ENCODE assay signal across 8 cellular contexts in the genomic region with DNA sequence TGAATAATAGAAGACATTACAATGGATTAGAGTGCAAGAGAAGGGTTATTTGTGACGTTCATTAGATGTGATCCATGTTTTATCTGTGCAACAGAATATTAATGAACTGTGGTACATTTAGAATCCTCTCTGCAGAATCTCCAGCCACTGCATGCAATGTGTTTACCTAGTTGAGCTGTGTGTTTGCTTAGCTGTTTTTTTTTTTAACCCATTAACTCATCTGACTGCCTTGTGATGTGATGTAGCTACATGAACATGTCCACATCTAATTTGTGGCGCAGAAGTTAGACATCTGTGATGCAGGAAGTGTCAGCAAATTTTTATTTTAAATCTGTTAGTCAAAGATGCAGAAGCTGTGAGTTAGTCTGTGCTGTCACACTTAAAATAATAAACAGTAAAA.
DNase-seq lines count a peak whose midpoint lies in the region; ATAC-seq and TF ChIP-seq lines count a peak whose summit lies in the region.

No MANE protein-coding gene starts in this region.

- no peaks in the 10 kb centered on the region for H3K36me3 Mint-ChIP-seq in activated CD4-positive, alpha-beta memory T cell treated with anti-CD3 and anti-CD28 coated beads, Interleukin-2, amount 10 ng/mL, durations not matched to agents 7 days and 5 days (ENCODE audit: low read depth)

- peaks cover 42% of the 10 kb centered on the region for H3K4me1 ChIP-seq in HUES6 (ENCODE audit: control insufficient read depth, insufficient read depth, low read length)

- no peaks in the 10 kb centered on the region for H3K9me3 Mint-ChIP-seq in activated CD4-positive, alpha-beta memory T cell treated with anti-CD3 and anti-CD28 coated beads, Interleukin-2, amount 10 ng/mL, durations not matched to agents 7 days and 5 days

- ATAC-seq in GM18505 (IDR thresholded peaks at IDR 0.05; ENCODE audit: unreplicated experiment) = no peak
- ATAC-seq in GM21529 (IDR thresholded peaks at IDR 0.05; ENCODE audit: unreplicated experiment) = no peak

- no peaks in the 10 kb centered on the region for H3K36me3 ChIP-seq in HUES6 (ENCODE audit: control insufficient read depth, insufficient read depth, low read length)

- POLR2A ChIA-PET in activated CD4-positive, alpha-beta memory T cell treated with anti-CD3 and anti-CD28 coated beads, Interleukin-2, amount 10 ng/mL, durations not matched to agents 7 days and 5 days (lab: Charles Lee) = no interaction called here

- H3K4me3 Mint-ChIP-seq in activated CD4-positive, alpha-beta memory T cell treated with anti-CD3 and anti-CD28 coated beads, Interleukin-2, amount 10 ng/mL, durations not matched to agents 7 days and 5 days = no peak overlapping the region

- no peak for TF ChIP-seq POLR2A in GM18505 (IDR thresholded peaks at IDR 0.05; ENCODE audit: borderline replicate concordance, extremely low read depth, insufficient read depth, insufficient read length)

- H3K4me1 Mint-ChIP-seq in activated CD4-positive, alpha-beta memory T cell treated with anti-CD3 and anti-CD28 coated beads, Interleukin-2, amount 10 ng/mL, durations not matched to agents 7 days and 5 days = no peaks in the 10 kb centered on the region

- CTCF ChIA-PET in activated CD4-positive, alpha-beta memory T cell treated with anti-CD3 and anti-CD28 coated beads, Interleukin-2, amount 10 ng/mL, durations not matched to agents 7 days and 5 days (lab: Charles Lee) = no interaction called here

- H3K27ac ChIP-seq in HUES6 (ENCODE audit: low read depth, low read length) (no peak overlapping the region), angular gyrus (ENCODE audit: low read depth, low read length) (peak overlapping the region; percentile 46), skin epidermis (peak overlapping the region in 8 of 21 experiments; percentile 6 to 79 (median 64))

- H3K9me3 ChIP-seq in HUES6 (ENCODE audit: control insufficient read depth, insufficient read depth, low read depth, low read length) = no peaks in the 10 kb centered on the region

- peak overlapping the region; percentile 50; the same call in 1 of the 2 replicates for H3K4me3 ChIP-seq in HUES6 (ENCODE audit: low read depth, low read length)
- H3K4me3 ChIP-seq in skin epidermis = peak overlapping the region in 4 of 7 experiments; percentile 7 to 41 (median 16)

- H3K9ac ChIP-seq in HUES6 (ENCODE audit: low read length) = no peak overlapping the region

- H3K27ac Mint-ChIP-seq in activated CD4-positive, alpha-beta memory T cell treated with anti-CD3 and anti-CD28 coated beads, Interleukin-2, amount 10 ng/mL, durations not matched to agents 7 days and 5 days = no peak overlapping the region

- DNase-seq in iris pigment epithelial cell (ENCODE audit: low read depth) (peak; percentile 34), HuH-7.5 (ENCODE audit: low spot score) (no peak)
- no peak for DNase-seq in activated CD4-positive, alpha-beta memory T cell treated with anti-CD3 and anti-CD28 coated beads, Interleukin-2, amount 10 ng/mL, durations not matched to agents 7 days and 5 days

- peaks cover 4% of the 10 kb centered on the region for H3K27me3 Mint-ChIP-seq in activated CD4-positive, alpha-beta memory T cell treated with anti-CD3 and anti-CD28 coated beads, Interleukin-2, amount 10 ng/mL, durations not matched to agents 7 days and 5 days

- H3K27me3 ChIP-seq in HUES6 (ENCODE audit: control insufficient read depth, insufficient read depth, low read length) = no peaks in the 10 kb centered on the region
